ENCODE assay signal across 8 cellular contexts in genomic region chr21:46457801-46458314, GRCh38. TPM values are rescaled to one million over a fixed set of nuclear protein-coding genes. Genes with fewer than 3 reads are reported as not detected.
DNase-seq lines count a peak whose midpoint lies in the region; ATAC-seq and TF ChIP-seq lines count a peak whose summit lies in the region.

No MANE protein-coding gene starts in this region.

- TF ChIP-seq POLR2A in breast epithelium (IDR thresholded peaks at IDR 0.05), result no peak

- no peaks in the 10 kb centered on the region for H3K9me3 ChIP-seq in RWPE2 (ENCODE audit: severe bottlenecking)
- no peaks in the 10 kb centered on the region for H3K9me3 ChIP-seq in breast epithelium

- H3K4me1 ChIP-seq in RWPE2 (ENCODE audit: insufficient read depth, poor library complexity, severe bottlenecking) (peaks cover 23% of the 10 kb centered on the region), breast epithelium (peaks cover 0 to 3% of the 10 kb centered on the region in 2 donors)

- ATAC-seq in GM19025 (IDR thresholded peaks at IDR 0.05; ENCODE audit: low read depth, unreplicated experiment) (peak; percentile 14), HG03135 (IDR thresholded peaks at IDR 0.05; ENCODE audit: unreplicated experiment) (peak; percentile 15), RWPE2 (ENCODE audit: low read depth) (peak; percentile 26)

- DNase-seq in RWPE2 (ENCODE audit: low spot score), result no peak
- DNase-seq in breast epithelium (ENCODE audit: low spot score in 2 of 2), result no peak
- DNase-seq in kidney epithelial cell (ENCODE audit: low read depth), result no peak
- DNase-seq in stimulated activated CD4-positive, alpha-beta T cell treated with anti-CD3 and anti-CD28 coated beads, Interleukin-15, amount 100 ng/mL, for 48 hours (ENCODE audit: low read depth in 2 of 2), result peak; percentile 10 to 16
- no peak for DNase-seq in NCI-H128 (lab: John Stamatoyannopoulos, UW; ENCODE audit: unreplicated experiment)

- no peaks in the 10 kb centered on the region for H3K27me3 ChIP-seq in RWPE2 (ENCODE audit: insufficient read depth, poor library complexity, severe bottlenecking)
- H3K27me3 ChIP-seq in breast epithelium, result no peaks in the 10 kb centered on the region
- H3K27me3 ChIP-seq in kidney epithelial cell (ENCODE audit: control insufficient read depth, insufficient read depth, low read length), result no peaks in the 10 kb centered on the region

- H3K36me3 ChIP-seq in RWPE2 (ENCODE audit: low read depth), result peaks cover 23% of the 10 kb centered on the region
- H3K36me3 ChIP-seq in breast epithelium, result no peaks in the 10 kb centered on the region
- no peaks in the 10 kb centered on the region for H3K36me3 ChIP-seq in kidney epithelial cell (ENCODE audit: control insufficient read depth, insufficient read depth, low read length)

- peak overlapping the region; percentile 62 for H3K4me3 ChIP-seq in RWPE2 (ENCODE audit: severe bottlenecking)
- peak overlapping the region; percentile 96 for H3K4me3 ChIP-seq in breast epithelium
- peak overlapping the region; percentile 71 for H3K4me3 ChIP-seq in kidney epithelial cell (ENCODE audit: low read depth, low read length)

- H3K27ac ChIP-seq in C4-2B (peak overlapping the region; percentile 99), RWPE2 (ENCODE audit: poor library complexity, severe bottlenecking) (peak overlapping the region; percentile 76), breast epithelium (peak overlapping the region; percentile 85 to 88)

- TF ChIP-seq CTCF in C4-2B (conservative IDR thresholded peaks at IDR 0.05), result no peak
- no peak for TF ChIP-seq CTCF in RWPE2 (IDR thresholded peaks at IDR 0.05; ENCODE audit: poor library complexity, severe bottlenecking)
- TF ChIP-seq CTCF in breast epithelium (IDR thresholded peaks at IDR 0.05), result no peak
- TF ChIP-seq CTCF in kidney epithelial cell (IDR thresholded peaks at IDR 0.05; ENCODE audit: insufficient read depth, low read length, poor library complexity, severe bottlenecking), result no peak

- intact Hi-C loops in breast epithelium (cut with DNase I; ENCODE audit: low total_unique reads), result loop anchor here (2.0 kb wide), 1 partner anchor 37 kb away; no protein-coding TSS in a partner anchor

RNA-seq across cellular contexts. Expression of gene DIP2A, which starts 0.8 kb away (rescaled TPM):
- 10 to 100 TPM; 32.6 to 43.9 (median 42.0) TPM for total RNA-seq in breast epithelium
- total RNA-seq in kidney epithelial cell, result 16.0 and 22.6 TPM in 2 replicates

Comparison
In these comparisons a context has a peak if more than half of its experiments do, and no peak if none do; other contexts are left out.
1. DNase-seq: peak in stimulated activated CD4-positive, alpha-beta T cell treated with anti-CD3 and anti-CD28 coated beads, Interleukin-15, amount 100 ng/mL, for 48 hours (2 of 2); none in RWPE2 (single experiment), breast epithelium (0 of 2), kidney epithelial cell (single experiment) and NCI-H128 (single experiment).
2. Peak in every context shown above with its lines, with median percentiles within 50 percentile points of each other: H3K27ac ChIP-seq, ATAC-seq and H3K4me3 ChIP-seq.